Comparison of ENCODE assay signal across 1 cellular context in the genomic region with DNA sequence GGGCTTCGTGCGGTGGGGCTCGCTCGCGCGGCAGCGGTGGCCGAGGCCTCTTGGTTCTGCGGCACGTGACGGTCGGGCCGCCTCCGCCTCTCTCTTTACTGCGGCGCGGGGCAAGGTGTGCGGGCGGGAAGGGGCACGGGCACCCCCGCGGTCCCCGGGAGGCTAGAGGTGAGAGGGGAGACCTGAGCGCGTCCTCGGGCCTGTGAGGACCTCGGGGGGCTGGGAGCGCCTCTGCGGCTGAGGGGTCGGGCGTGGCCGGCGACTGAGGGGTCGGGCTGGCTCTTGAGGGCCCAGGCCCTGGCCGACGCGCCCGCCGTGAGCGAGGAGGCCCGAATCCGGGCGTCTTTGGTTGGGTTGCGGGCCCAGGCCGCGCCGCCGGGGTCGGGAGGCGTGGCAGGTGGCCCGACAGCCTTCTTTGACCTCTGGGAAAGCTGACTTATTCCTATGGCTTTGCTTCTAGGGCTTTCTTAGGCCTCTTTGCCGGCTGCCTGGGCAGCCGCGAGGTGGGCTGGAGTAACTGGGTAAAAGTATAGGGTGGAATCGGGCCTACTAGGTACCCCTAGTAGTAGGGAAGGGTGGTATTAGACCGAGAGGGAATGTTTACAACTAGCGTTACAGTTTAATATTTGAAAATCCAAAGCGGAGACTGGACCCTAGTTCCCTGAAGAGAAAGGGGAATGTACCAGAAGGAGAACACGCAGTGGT.
TF ChIP-seq lines count a peak whose summit lies in the region.

A gene with protein sequence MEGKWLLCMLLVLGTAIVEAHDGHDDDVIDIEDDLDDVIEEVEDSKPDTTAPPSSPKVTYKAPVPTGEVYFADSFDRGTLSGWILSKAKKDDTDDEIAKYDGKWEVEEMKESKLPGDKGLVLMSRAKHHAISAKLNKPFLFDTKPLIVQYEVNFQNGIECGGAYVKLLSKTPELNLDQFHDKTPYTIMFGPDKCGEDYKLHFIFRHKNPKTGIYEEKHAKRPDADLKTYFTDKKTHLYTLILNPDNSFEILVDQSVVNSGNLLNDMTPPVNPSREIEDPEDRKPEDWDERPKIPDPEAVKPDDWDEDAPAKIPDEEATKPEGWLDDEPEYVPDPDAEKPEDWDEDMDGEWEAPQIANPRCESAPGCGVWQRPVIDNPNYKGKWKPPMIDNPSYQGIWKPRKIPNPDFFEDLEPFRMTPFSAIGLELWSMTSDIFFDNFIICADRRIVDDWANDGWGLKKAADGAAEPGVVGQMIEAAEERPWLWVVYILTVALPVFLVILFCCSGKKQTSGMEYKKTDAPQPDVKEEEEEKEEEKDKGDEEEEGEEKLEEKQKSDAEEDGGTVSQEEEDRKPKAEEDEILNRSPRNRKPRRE (plus strand): TSS at position 33 of the 705 bp plus-strand sequence. CDS start 6,715 bp downstream, outside the sequence.

TF ChIP-seq in WTC11, 78 proteins besides CTCF, POLR2A, EP300 and RAD21 (continued from another document and continues in another):
- TF ChIP-seq, protein P1, sequence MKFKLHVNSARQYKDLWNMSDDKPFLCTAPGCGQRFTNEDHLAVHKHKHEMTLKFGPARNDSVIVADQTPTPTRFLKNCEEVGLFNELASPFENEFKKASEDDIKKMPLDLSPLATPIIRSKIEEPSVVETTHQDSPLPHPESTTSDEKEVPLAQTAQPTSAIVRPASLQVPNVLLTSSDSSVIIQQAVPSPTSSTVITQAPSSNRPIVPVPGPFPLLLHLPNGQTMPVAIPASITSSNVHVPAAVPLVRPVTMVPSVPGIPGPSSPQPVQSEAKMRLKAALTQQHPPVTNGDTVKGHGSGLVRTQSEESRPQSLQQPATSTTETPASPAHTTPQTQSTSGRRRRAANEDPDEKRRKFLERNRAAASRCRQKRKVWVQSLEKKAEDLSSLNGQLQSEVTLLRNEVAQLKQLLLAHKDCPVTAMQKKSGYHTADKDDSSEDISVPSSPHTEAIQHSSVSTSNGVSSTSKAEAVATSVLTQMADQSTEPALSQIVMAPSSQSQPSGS (CRISPR knock-in tag; IDR thresholded peaks at IDR 0.05; ENCODE audit: borderline replicate concordance, low read depth): 0 out of 2 replicates have a peak, but pooled peaks have one; percentile 40
- TF ChIP-seq, protein P2, sequence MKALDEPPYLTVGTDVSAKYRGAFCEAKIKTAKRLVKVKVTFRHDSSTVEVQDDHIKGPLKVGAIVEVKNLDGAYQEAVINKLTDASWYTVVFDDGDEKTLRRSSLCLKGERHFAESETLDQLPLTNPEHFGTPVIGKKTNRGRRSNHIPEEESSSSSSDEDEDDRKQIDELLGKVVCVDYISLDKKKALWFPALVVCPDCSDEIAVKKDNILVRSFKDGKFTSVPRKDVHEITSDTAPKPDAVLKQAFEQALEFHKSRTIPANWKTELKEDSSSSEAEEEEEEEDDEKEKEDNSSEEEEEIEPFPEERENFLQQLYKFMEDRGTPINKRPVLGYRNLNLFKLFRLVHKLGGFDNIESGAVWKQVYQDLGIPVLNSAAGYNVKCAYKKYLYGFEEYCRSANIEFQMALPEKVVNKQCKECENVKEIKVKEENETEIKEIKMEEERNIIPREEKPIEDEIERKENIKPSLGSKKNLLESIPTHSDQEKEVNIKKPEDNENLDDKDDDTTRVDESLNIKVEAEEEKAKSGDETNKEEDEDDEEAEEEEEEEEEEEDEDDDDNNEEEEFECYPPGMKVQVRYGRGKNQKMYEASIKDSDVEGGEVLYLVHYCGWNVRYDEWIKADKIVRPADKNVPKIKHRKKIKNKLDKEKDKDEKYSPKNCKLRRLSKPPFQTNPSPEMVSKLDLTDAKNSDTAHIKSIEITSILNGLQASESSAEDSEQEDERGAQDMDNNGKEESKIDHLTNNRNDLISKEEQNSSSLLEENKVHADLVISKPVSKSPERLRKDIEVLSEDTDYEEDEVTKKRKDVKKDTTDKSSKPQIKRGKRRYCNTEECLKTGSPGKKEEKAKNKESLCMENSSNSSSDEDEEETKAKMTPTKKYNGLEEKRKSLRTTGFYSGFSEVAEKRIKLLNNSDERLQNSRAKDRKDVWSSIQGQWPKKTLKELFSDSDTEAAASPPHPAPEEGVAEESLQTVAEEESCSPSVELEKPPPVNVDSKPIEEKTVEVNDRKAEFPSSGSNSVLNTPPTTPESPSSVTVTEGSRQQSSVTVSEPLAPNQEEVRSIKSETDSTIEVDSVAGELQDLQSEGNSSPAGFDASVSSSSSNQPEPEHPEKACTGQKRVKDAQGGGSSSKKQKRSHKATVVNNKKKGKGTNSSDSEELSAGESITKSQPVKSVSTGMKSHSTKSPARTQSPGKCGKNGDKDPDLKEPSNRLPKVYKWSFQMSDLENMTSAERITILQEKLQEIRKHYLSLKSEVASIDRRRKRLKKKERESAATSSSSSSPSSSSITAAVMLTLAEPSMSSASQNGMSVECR (CRISPR knock-in tag; IDR thresholded peaks at IDR 0.05; ENCODE audit: borderline replicate concordance): no peak
- 0 out of 2 replicates have a peak, but pooled peaks have one; percentile 63 for TF ChIP-seq ZNF138 (CRISPR knock-in tag; conservative IDR thresholded peaks at IDR 0.05)
- TF ChIP-seq RELA (CRISPR knock-in tag; IDR thresholded peaks at IDR 0.05; ENCODE audit: borderline replicate concordance): peak; percentile 71; the same call in 1 of the 2 replicates
- peak; percentile 46; the same call in 1 of the 2 replicates for TF ChIP-seq ESRRA (CRISPR knock-in tag; IDR thresholded peaks at IDR 0.05; ENCODE audit: borderline replicate concordance)
- TF ChIP-seq TCF7 (CRISPR knock-in tag; IDR thresholded peaks at IDR 0.05; ENCODE audit: low read depth): 0 out of 2 replicates have a peak, but pooled peaks have one; percentile 27
- TF ChIP-seq, protein P3, sequence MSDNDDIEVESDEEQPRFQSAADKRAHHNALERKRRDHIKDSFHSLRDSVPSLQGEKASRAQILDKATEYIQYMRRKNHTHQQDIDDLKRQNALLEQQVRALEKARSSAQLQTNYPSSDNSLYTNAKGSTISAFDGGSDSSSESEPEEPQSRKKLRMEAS (CRISPR knock-in tag; IDR thresholded peaks at IDR 0.05): peak; percentile 96; the same call in 1 of the 2 replicates
- TF ChIP-seq, protein P4, sequence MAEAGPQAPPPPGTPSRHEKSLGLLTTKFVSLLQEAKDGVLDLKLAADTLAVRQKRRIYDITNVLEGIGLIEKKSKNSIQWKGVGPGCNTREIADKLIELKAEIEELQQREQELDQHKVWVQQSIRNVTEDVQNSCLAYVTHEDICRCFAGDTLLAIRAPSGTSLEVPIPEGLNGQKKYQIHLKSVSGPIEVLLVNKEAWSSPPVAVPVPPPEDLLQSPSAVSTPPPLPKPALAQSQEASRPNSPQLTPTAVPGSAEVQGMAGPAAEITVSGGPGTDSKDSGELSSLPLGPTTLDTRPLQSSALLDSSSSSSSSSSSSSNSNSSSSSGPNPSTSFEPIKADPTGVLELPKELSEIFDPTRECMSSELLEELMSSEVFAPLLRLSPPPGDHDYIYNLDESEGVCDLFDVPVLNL (CRISPR knock-in tag; IDR thresholded peaks at IDR 0.05; ENCODE audit: borderline replicate concordance, low read depth): peak; percentile 47; the same call in 1 of the 2 replicates
- TF ChIP-seq, protein P5, sequence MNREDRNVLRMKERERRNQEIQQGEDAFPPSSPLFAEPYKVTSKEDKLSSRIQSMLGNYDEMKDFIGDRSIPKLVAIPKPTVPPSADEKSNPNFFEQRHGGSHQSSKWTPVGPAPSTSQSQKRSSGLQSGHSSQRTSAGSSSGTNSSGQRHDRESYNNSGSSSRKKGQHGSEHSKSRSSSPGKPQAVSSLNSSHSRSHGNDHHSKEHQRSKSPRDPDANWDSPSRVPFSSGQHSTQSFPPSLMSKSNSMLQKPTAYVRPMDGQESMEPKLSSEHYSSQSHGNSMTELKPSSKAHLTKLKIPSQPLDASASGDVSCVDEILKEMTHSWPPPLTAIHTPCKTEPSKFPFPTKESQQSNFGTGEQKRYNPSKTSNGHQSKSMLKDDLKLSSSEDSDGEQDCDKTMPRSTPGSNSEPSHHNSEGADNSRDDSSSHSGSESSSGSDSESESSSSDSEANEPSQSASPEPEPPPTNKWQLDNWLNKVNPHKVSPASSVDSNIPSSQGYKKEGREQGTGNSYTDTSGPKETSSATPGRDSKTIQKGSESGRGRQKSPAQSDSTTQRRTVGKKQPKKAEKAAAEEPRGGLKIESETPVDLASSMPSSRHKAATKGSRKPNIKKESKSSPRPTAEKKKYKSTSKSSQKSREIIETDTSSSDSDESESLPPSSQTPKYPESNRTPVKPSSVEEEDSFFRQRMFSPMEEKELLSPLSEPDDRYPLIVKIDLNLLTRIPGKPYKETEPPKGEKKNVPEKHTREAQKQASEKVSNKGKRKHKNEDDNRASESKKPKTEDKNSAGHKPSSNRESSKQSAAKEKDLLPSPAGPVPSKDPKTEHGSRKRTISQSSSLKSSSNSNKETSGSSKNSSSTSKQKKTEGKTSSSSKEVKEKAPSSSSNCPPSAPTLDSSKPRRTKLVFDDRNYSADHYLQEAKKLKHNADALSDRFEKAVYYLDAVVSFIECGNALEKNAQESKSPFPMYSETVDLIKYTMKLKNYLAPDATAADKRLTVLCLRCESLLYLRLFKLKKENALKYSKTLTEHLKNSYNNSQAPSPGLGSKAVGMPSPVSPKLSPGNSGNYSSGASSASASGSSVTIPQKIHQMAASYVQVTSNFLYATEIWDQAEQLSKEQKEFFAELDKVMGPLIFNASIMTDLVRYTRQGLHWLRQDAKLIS (CRISPR knock-in tag; IDR thresholded peaks at IDR 0.05; ENCODE audit: borderline replicate concordance): 0 out of 2 replicates have a peak, but pooled peaks have one; percentile 61
- TF ChIP-seq TEAD4 (CRISPR knock-in tag; IDR thresholded peaks at IDR 0.05): no peak
- no peak for TF ChIP-seq IRF2 (CRISPR knock-in tag; IDR thresholded peaks at IDR 0.05; ENCODE audit: borderline replicate concordance, low read depth)
- TF ChIP-seq NFE2L1 (CRISPR knock-in tag; IDR thresholded peaks at IDR 0.05): no peak
- TF ChIP-seq NR3C1 (CRISPR knock-in tag; conservative IDR thresholded peaks at IDR 0.05; ENCODE audit: low read depth): 0 out of 2 replicates have a peak, but pooled peaks have one; percentile 71
- TF ChIP-seq TP53 (CRISPR knock-in tag; IDR thresholded peaks at IDR 0.05): peak; percentile 86; the same call in 1 of the 2 replicates
- TF ChIP-seq, protein P6, sequence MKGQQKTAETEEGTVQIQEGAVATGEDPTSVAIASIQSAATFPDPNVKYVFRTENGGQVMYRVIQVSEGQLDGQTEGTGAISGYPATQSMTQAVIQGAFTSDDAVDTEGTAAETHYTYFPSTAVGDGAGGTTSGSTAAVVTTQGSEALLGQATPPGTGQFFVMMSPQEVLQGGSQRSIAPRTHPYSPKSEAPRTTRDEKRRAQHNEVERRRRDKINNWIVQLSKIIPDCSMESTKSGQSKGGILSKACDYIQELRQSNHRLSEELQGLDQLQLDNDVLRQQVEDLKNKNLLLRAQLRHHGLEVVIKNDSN (CRISPR knock-in tag; IDR thresholded peaks at IDR 0.05): peak; percentile 96
- TF ChIP-seq RORB (CRISPR knock-in tag; IDR thresholded peaks at IDR 0.05): no peak
- TF ChIP-seq ZNF671 (CRISPR knock-in tag; IDR thresholded peaks at IDR 0.05): no peak
- TF ChIP-seq GABPB1 (CRISPR knock-in tag; IDR thresholded peaks at IDR 0.05): no peak; the same call in 1 of the 2 replicates
- TF ChIP-seq SMAD4 (CRISPR knock-in tag; IDR thresholded peaks at IDR 0.05): no peak
- TF ChIP-seq FOXJ3 (CRISPR knock-in tag; IDR thresholded peaks at IDR 0.05; ENCODE audit: borderline replicate concordance): no peak
- no peak for TF ChIP-seq MXD4 (CRISPR knock-in tag; IDR thresholded peaks at IDR 0.05; ENCODE audit: borderline replicate concordance)
- TF ChIP-seq ELF4 (CRISPR knock-in tag; IDR thresholded peaks at IDR 0.05; ENCODE audit: low read depth): no peak
- peak; percentile 84; the same call in 1 of the 2 replicates for TF ChIP-seq MYBL2 (CRISPR knock-in tag; IDR thresholded peaks at IDR 0.05)
- peak; percentile 52; the same call in 1 of the 2 replicates for TF ChIP-seq SP1 (CRISPR knock-in tag; conservative IDR thresholded peaks at IDR 0.05)
- no peak for TF ChIP-seq ZNF263 (CRISPR knock-in tag; IDR thresholded peaks at IDR 0.05; ENCODE audit: low read depth)
- peak; percentile 57; the same call in 1 of the 2 replicates for TF ChIP-seq ZNF416 (CRISPR knock-in tag; IDR thresholded peaks at IDR 0.05)
- TF ChIP-seq ETV6 (CRISPR knock-in tag; IDR thresholded peaks at IDR 0.05): peak; percentile 16
- TF ChIP-seq, protein P7, sequence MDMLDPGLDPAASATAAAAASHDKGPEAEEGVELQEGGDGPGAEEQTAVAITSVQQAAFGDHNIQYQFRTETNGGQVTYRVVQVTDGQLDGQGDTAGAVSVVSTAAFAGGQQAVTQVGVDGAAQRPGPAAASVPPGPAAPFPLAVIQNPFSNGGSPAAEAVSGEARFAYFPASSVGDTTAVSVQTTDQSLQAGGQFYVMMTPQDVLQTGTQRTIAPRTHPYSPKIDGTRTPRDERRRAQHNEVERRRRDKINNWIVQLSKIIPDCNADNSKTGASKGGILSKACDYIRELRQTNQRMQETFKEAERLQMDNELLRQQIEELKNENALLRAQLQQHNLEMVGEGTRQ (CRISPR knock-in tag; IDR thresholded peaks at IDR 0.05): peak; percentile 96
- no peak for TF ChIP-seq NR2C2 (CRISPR knock-in tag; IDR thresholded peaks at IDR 0.05)
- 0 out of 2 replicates have a peak, but pooled peaks have one; percentile 56 for TF ChIP-seq FOXP1 (CRISPR knock-in tag; IDR thresholded peaks at IDR 0.05; ENCODE audit: borderline replicate concordance)
- TF ChIP-seq ZNF423 (CRISPR knock-in tag; IDR thresholded peaks at IDR 0.05): no peak
- TF ChIP-seq KAT7 (CRISPR knock-in tag; IDR thresholded peaks at IDR 0.05; ENCODE audit: borderline replicate concordance): 0 out of 2 replicates have a peak, but pooled peaks have one; percentile 18
- peak; percentile 75; the same call in 1 of the 2 replicates for TF ChIP-seq NFATC4 (CRISPR knock-in tag; IDR thresholded peaks at IDR 0.05)
- TF ChIP-seq ZBTB21 (CRISPR knock-in tag; IDR thresholded peaks at IDR 0.05; ENCODE audit: borderline replicate concordance): peak; percentile 78; the same call in 1 of the 2 replicates
- TF ChIP-seq, protein P8, sequence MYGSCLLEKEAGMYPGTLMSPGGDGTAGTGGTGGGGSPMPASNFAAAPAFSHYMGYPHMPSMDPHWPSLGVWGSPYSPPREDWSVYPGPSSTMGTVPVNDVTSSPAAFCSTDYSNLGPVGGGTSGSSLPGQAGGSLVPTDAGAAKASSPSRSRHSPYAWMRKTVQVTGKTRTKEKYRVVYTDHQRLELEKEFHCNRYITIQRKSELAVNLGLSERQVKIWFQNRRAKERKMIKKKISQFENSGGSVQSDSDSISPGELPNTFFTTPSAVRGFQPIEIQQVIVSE (CRISPR knock-in tag; IDR thresholded peaks at IDR 0.05; ENCODE audit: borderline replicate concordance): no peak
- TF ChIP-seq JUN (CRISPR knock-in tag; IDR thresholded peaks at IDR 0.05): no peak
- TF ChIP-seq EMX1 (CRISPR knock-in tag; IDR thresholded peaks at IDR 0.05): 0 out of 2 replicates have a peak, but pooled peaks have one; percentile 27
- TF ChIP-seq ZNF317 (CRISPR knock-in tag; IDR thresholded peaks at IDR 0.05; ENCODE audit: borderline replicate concordance, low read depth): 0 out of 2 replicates have a peak, but pooled peaks have one; percentile 21
- TF ChIP-seq, protein P9, sequence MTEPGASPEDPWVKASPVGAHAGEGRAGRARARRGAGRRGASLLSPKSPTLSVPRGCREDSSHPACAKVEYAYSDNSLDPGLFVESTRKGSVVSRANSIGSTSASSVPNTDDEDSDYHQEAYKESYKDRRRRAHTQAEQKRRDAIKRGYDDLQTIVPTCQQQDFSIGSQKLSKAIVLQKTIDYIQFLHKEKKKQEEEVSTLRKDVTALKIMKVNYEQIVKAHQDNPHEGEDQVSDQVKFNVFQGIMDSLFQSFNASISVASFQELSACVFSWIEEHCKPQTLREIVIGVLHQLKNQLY (CRISPR knock-in tag; IDR thresholded peaks at IDR 0.05): no peak
